In genomic region chr10:14656052-14656451, GRCh38 we compare ENCODE assay signal across 19 cellular contexts.
DNase-seq lines count a peak whose midpoint lies in the region; ATAC-seq, FAIRE-seq and TF ChIP-seq lines count a peak whose summit lies in the region.
"Had no signal": no experiment of that assay in that cellular context is flagged by ENCODE, and none has a peak within 500 bp of the region (broad histone marks: within the 10 kb centered on the region; RNA-seq: fewer than 3 reads in every experiment).

No MANE protein-coding gene starts in this region.

- H3K9me3 ChIP-seq in kidney (ENCODE audit: control insufficient read depth in 1 of 2, low read length in 2 of 2): no peaks in the 10 kb centered on the region
- H3K9me3 ChIP-seq: SJCRH30 had no signal

- no peak overlapping the region for H3K4ac ChIP-seq in mesendoderm (ENCODE audit: low read depth, low read length)

- no peaks in the 10 kb centered on the region for H3K27me3 ChIP-seq in mesendoderm (ENCODE audit: insufficient read depth, low read length, poor library complexity)
- H3K27me3 ChIP-seq: SJCRH30 had no signal

- ATAC-seq in natural killer cell (no peak), WTC11 (peak; percentile 60)
- ATAC-seq in natural killer cell treated with Interleukin-12 subunit alpha and Interleukin-12 subunit beta and Interleukin-15 and Interleukin-18, amount 100 ng/mL, for 72 hours: no peak
- ATAC-seq in stimulated activated naive B cell treated with anti-CD40 and anti-IgM and Interleukin-4, amounts not matched to agents 10 μg/mL and 1 μg/mL and 100 μg/mL, for 72 hours (replicated peaks): no peak
- ATAC-seq: K562 had no signal

- no peak for FAIRE-seq in kidney (lab: Jason Lieb, UNC)
- FAIRE-seq: GM12892, K562 had no signal

- WGBS in mesendoderm (ENCODE audit: extremely low coverage, insufficient coverage, low lambda C conversion rate): no CpG with 5 or more reads among the region's 6 CpGs

- H3K36me3 ChIP-seq in mesendoderm (ENCODE audit: control insufficient read depth, insufficient read depth, low read length) (no peaks in the 10 kb centered on the region), kidney (ENCODE audit: control insufficient read depth in 1 of 2, insufficient read depth in 2 of 2, low read length in 2 of 2) (no peaks in the 10 kb centered on the region)
- H3K36me3 ChIP-seq: SJCRH30 had no signal

- H2BK15ac ChIP-seq in mesendoderm (replicated peaks; ENCODE audit: low read depth): no peak overlapping the region

- no peak overlapping the region for H3K23ac ChIP-seq in mesendoderm (ENCODE audit: low read length)

- H3K4me1 Mint-ChIP-seq in natural killer cell: peaks cover 65 to 67% of the 10 kb centered on the region in 2 donors
- H3K4me1 Mint-ChIP-seq in natural killer cell treated with Interleukin-12 subunit alpha and Interleukin-12 subunit beta and Interleukin-15 and Interleukin-18, amount 100 ng/mL, for 72 hours (ENCODE audit: low read depth in 2 of 2): peaks cover 70 to 79% of the 10 kb centered on the region in 2 donors
- peaks cover 60% of the 10 kb centered on the region for H3K4me1 Mint-ChIP-seq in WTC11
- peaks cover 54 to 90% of the 10 kb centered on the region in 2 donors for H3K4me1 Mint-ChIP-seq in stimulated activated naive B cell treated with anti-CD40 and anti-IgM and Interleukin-4, amounts not matched to agents 10 μg/mL and 1 μg/mL and 100 μg/mL, for 72 hours
- H3K4me1 Mint-ChIP-seq in mesothelial cell of epicardium: peaks cover 44% of the 10 kb centered on the region

- H3K4me1 ChIP-seq in mesendoderm (ENCODE audit: control insufficient read depth, low read depth, low read length) (peaks cover 6% of the 10 kb centered on the region), kidney (ENCODE audit: control insufficient read depth in 1 of 2, insufficient read depth in 1 of 2, low read depth in 1 of 2, low read length in 2 of 2) (peaks cover 15 to 18% of the 10 kb centered on the region in 2 donors)

- H3K56ac ChIP-seq in mesendoderm (ENCODE audit: low read length): no peak overlapping the region

- no peak overlapping the region for H2AK5ac ChIP-seq in mesendoderm (ENCODE audit: low read length)

- H3K4me2 ChIP-seq in mesendoderm (ENCODE audit: low read length): no peak overlapping the region

- H3K27me3 Mint-ChIP-seq in natural killer cell (ENCODE audit: low read depth in 2 of 2) (no peaks in the 10 kb centered on the region), WTC11 (ENCODE audit: low read depth) (peaks cover 4% of the 10 kb centered on the region; the same call in 1 of the 2 replicates), mesothelial cell of epicardium (ENCODE audit: low read depth) (no peaks in the 10 kb centered on the region)
- no peaks in the 10 kb centered on the region for H3K27me3 Mint-ChIP-seq in natural killer cell treated with Interleukin-12 subunit alpha and Interleukin-12 subunit beta and Interleukin-15 and Interleukin-18, amount 100 ng/mL, for 72 hours
- no peaks in the 10 kb centered on the region for H3K27me3 Mint-ChIP-seq in stimulated activated naive B cell treated with anti-CD40 and anti-IgM and Interleukin-4, amounts not matched to agents 10 μg/mL and 1 μg/mL and 100 μg/mL, for 72 hours

- DNase-seq in natural killer cell (no peak), WTC11 (ENCODE audit: low spot score) (no peak), mesendoderm (peak; percentile 42), putamen (ENCODE audit: low spot score) (no peak), kidney (no peak), mesothelial cell of epicardium (ENCODE audit: low spot score in 2 of 2, unreplicated experiment in 2 of 2) (no peak)
- no peak for DNase-seq in natural killer cell treated with Interleukin-12 subunit alpha and Interleukin-12 subunit beta and Interleukin-15 and Interleukin-18, amount 100 ng/mL, for 72 hours (ENCODE audit: low spot score)
- no peak for DNase-seq in stimulated activated naive B cell treated with anti-CD40 and anti-IgM and Interleukin-4, amounts not matched to agents 10 μg/mL and 1 μg/mL and 100 μg/mL, for 72 hours
- DNase-seq: DMS 273 treated with DMSO at 0.1 percent for 48 hours; HCEC 1CT; NCI-H1417; NCI-H1930; NCI-H446 treated with DMSO at 0.1 percent for 48 hours; NK-92 treated with Interleukin-12 subunit alpha and Interleukin-12 subunit beta, amount 100 ng/mL, for 24 hours; PC-9; SJCRH30 had no signal

- intact Hi-C loops in natural killer cell (cut with micrococcal nuclease): loop anchor here (5.0 to 10.0 kb wide), 3 partner anchors 84 to 181 kb away; partner anchors contain the start of genes CDNF, HSPA14 and MSANTD7
- intact Hi-C loops in kidney (cut with DNase I): no loop called here

- no peak overlapping the region for H4K8ac ChIP-seq in mesendoderm (ENCODE audit: low read depth, low read length)

- POLR2A ChIA-PET in WTC11 (lab: Charles Lee): no interaction called here

- H3K36me3 Mint-ChIP-seq in natural killer cell: no peaks in the 10 kb centered on the region
- peaks cover 16% of the 10 kb centered on the region for H3K36me3 Mint-ChIP-seq in natural killer cell treated with Interleukin-12 subunit alpha and Interleukin-12 subunit beta and Interleukin-15 and Interleukin-18, amount 100 ng/mL, for 72 hours
- no peaks in the 10 kb centered on the region for H3K36me3 Mint-ChIP-seq in WTC11
- peaks cover 0 to 7% of the 10 kb centered on the region in 2 donors for H3K36me3 Mint-ChIP-seq in stimulated activated naive B cell treated with anti-CD40 and anti-IgM and Interleukin-4, amounts not matched to agents 10 μg/mL and 1 μg/mL and 100 μg/mL, for 72 hours
- H3K36me3 Mint-ChIP-seq in mesothelial cell of epicardium: peaks cover 3% of the 10 kb centered on the region

- TF ChIP-seq CTCF in natural killer cell (IDR thresholded peaks at IDR 0.05) (no peak), WTC11 (IDR thresholded peaks at IDR 0.05) (no peak), kidney (IDR thresholded peaks at IDR 0.05; ENCODE audit: borderline replicate concordance, extremely low read depth, insufficient read depth) (no peak), mesothelial cell of epicardium (IDR thresholded peaks at IDR 0.05; ENCODE audit: unreplicated experiment) (no peak)

- H4K5ac ChIP-seq in mesendoderm (ENCODE audit: low read length): no peak overlapping the region

- peak overlapping the region; percentile 2 to 32 for H3K27ac Mint-ChIP-seq in natural killer cell
- H3K27ac Mint-ChIP-seq in natural killer cell treated with Interleukin-12 subunit alpha and Interleukin-12 subunit beta and Interleukin-15 and Interleukin-18, amount 100 ng/mL, for 72 hours: peak overlapping the region in 1 of 2 donors; percentile 20
- no peak overlapping the region for H3K27ac Mint-ChIP-seq in WTC11
- H3K27ac Mint-ChIP-seq in stimulated activated naive B cell treated with anti-CD40 and anti-IgM and Interleukin-4, amounts not matched to agents 10 μg/mL and 1 μg/mL and 100 μg/mL, for 72 hours: peak overlapping the region; percentile 71
- no peak overlapping the region for H3K27ac Mint-ChIP-seq in mesothelial cell of epicardium

- H2BK120ac ChIP-seq in mesendoderm (ENCODE audit: low read depth, low read length): no peak overlapping the region

- H3K79me2 ChIP-seq in mesendoderm (ENCODE audit: control insufficient read depth, insufficient read depth, low read length): no peaks in the 10 kb centered on the region

- H3K9me3 Mint-ChIP-seq in natural killer cell (peaks cover 0 to 2% of the 10 kb centered on the region in 2 donors), WTC11 (peaks cover 14% of the 10 kb centered on the region; the same call in 1 of the 2 replicates), mesothelial cell of epicardium (peaks cover 13% of the 10 kb centered on the region)
- peaks cover 9% of the 10 kb centered on the region for H3K9me3 Mint-ChIP-seq in natural killer cell treated with Interleukin-12 subunit alpha and Interleukin-12 subunit beta and Interleukin-15 and Interleukin-18, amount 100 ng/mL, for 72 hours
- peaks cover 6 to 13% of the 10 kb centered on the region in 2 donors for H3K9me3 Mint-ChIP-seq in stimulated activated naive B cell treated with anti-CD40 and anti-IgM and Interleukin-4, amounts not matched to agents 10 μg/mL and 1 μg/mL and 100 μg/mL, for 72 hours

- CTCF ChIA-PET in WTC11 (lab: Charles Lee): interaction anchor here (0.6 to 1.1 kb wide), 3 partner anchors 38 to 223 kb away, joined by 3 read pairs; partner anchors contain the start of gene SUV39H2

- H3K18ac ChIP-seq in mesendoderm (ENCODE audit: low read length): no peak overlapping the region

- H3K4me3 ChIP-seq in mesendoderm (ENCODE audit: low read length) (no peak overlapping the region), kidney (ENCODE audit: low read length in 2 of 2) (no peak overlapping the region)
- H3K4me3 ChIP-seq: K562, PC-9, SJCRH30 had no signal

- H3K9ac ChIP-seq in mesendoderm (ENCODE audit: low read length) (no peak overlapping the region), kidney (ENCODE audit: low read length in 2 of 2) (no peak overlapping the region)

- H3K79me1 ChIP-seq in mesendoderm (ENCODE audit: low read length): no peaks in the 10 kb centered on the region

- H3K4me3 Mint-ChIP-seq in natural killer cell: no peak overlapping the region
- H3K4me3 Mint-ChIP-seq in natural killer cell treated with Interleukin-12 subunit alpha and Interleukin-12 subunit beta and Interleukin-15 and Interleukin-18, amount 100 ng/mL, for 72 hours: no peak overlapping the region
- H3K4me3 Mint-ChIP-seq in WTC11: no peak overlapping the region
- no peak overlapping the region for H3K4me3 Mint-ChIP-seq in stimulated activated naive B cell treated with anti-CD40 and anti-IgM and Interleukin-4, amounts not matched to agents 10 μg/mL and 1 μg/mL and 100 μg/mL, for 72 hours
- no peak overlapping the region for H3K4me3 Mint-ChIP-seq in mesothelial cell of epicardium

- no peak overlapping the region for H2BK5ac ChIP-seq in mesendoderm (ENCODE audit: low read length)

- H3K27ac ChIP-seq in mesendoderm (ENCODE audit: low read depth, low read length): no peak overlapping the region
- H3K27ac ChIP-seq in kidney (ENCODE audit: low read depth in 2 of 2, low read length in 2 of 2): peak overlapping the region in 1 of 2 donors; percentile 62
- H3K27ac ChIP-seq: 22Rv1, PC-9, SJCRH30 had no signal

TF ChIP-seq in WTC11, 78 proteins besides CTCF, POLR2A, EP300 and RAD21 (continues in another document):
- TF ChIP-seq ZNF232 (CRISPR knock-in tag; IDR thresholded peaks at IDR 0.05): no peak
- TF ChIP-seq PRRX2 (CRISPR knock-in tag; IDR thresholded peaks at IDR 0.05): no peak

Comparison
In these comparisons a context has a peak if more than half of its experiments do, and no peak if none do; other contexts are left out.
1. H3K27ac Mint-ChIP-seq: peak in natural killer cell (2 of 2) and stimulated activated naive B cell treated with anti-CD40 and anti-IgM and Interleukin-4, amounts not matched to agents 10 μg/mL and 1 μg/mL and 100 μg/mL, for 72 hours (single experiment); none in WTC11 (single experiment) and mesothelial cell of epicardium (single experiment).